ENCODE assay signal across 24 cellular contexts in the genomic region with DNA sequence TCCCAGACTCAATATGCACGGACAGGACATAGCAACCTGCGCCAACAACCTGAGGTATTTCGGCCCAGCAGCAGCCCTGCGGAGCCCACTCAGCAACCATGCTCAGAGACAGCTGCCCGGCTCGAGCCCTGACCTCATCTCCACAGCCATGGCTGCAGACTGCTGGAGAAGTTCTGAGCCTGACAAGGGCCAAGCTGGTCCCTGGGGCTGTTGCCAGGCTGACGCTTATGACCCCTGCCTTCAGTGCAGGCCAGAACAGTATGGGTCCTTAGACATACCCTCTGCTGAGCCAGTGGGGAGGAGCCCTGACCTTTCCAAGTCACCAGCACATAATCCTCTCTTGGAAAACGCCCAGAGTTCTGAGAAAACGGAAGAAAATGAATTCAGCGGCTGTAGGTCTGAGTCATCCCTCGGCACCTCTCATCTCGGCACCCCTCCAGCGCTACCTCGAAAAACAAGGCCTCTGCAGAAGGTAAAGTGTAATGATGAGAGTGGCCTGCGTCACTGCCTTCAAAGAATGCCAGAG. TPM values are rescaled to one million over a fixed set of nuclear protein-coding genes. Genes with fewer than 3 reads are reported as not detected.
DNase-seq lines count a peak whose midpoint lies in the region; ATAC-seq lines count a peak whose summit lies in the region.
"Had no signal": no experiment of that assay in that cellular context is flagged by ENCODE, and none has a peak within 500 bp of the region (broad histone marks: within the 10 kb centered on the region; RNA-seq: fewer than 3 reads in every experiment).

No MANE protein-coding gene starts in this region.

- no peak overlapping the region for H3K4me2 ChIP-seq in trophoblast cell (ENCODE audit: low read length)

- no peak overlapping the region for H2BK12ac ChIP-seq in trophoblast cell (ENCODE audit: low read length)

- H3K9me3 ChIP-seq in trophoblast cell (ENCODE audit: insufficient read depth, low read depth, low read length) = no peaks in the 10 kb centered on the region

- H3K27ac ChIP-seq in trophoblast cell (ENCODE audit: low read depth, low read length) = no peak overlapping the region

- ATAC-seq in GM21619 (IDR thresholded peaks at IDR 0.05; ENCODE audit: unreplicated experiment) (no peak), GM21360 (IDR thresholded peaks at IDR 0.05; ENCODE audit: unreplicated experiment) (no peak)
- ATAC-seq in stimulated activated naive B cell treated with anti-CD40 and anti-IgM and Interleukin-4, amounts not matched to agents 10 μg/mL and 1 μg/mL and 100 μg/mL, for 72 hours (replicated peaks) = no peak

- no peak overlapping the region for H2AFZ ChIP-seq in trophoblast cell (ENCODE audit: insufficient read depth, low read length, poor library complexity)

- no peak overlapping the region for H3K4me3 Mint-ChIP-seq in stimulated activated naive B cell treated with anti-CD40 and anti-IgM and Interleukin-4, amounts not matched to agents 10 μg/mL and 1 μg/mL and 100 μg/mL, for 72 hours
- H3K4me3 Mint-ChIP-seq: activated naive CD4-positive, alpha-beta T cell treated with anti-CD3 and anti-CD28 coated beads for 36 hours; activated T-cell treated with anti-CD3 and anti-CD28 coated beads, Interleukin-2, amount 50 U/mL, for 24 hours; CD4-positive, CD25-positive, alpha-beta regulatory T cell; endodermal cell had no signal

- H2BK120ac ChIP-seq in trophoblast cell (ENCODE audit: insufficient read depth, low read length, poor library complexity) = no peak overlapping the region

- H3K36me3 ChIP-seq in trophoblast cell (ENCODE audit: control insufficient read depth in 1 of 2, insufficient read depth in 2 of 2, low read length in 2 of 2) = peaks cover 0 to 5% of the 10 kb centered on the region in 2 experiments

- no peaks in the 10 kb centered on the region for H3K79me2 ChIP-seq in trophoblast cell (ENCODE audit: control insufficient read depth, insufficient read depth, low read length, poor library complexity)

- H3K27me3 ChIP-seq in trophoblast cell (ENCODE audit: insufficient read depth, low read length) = no peaks in the 10 kb centered on the region

- no CpG with 5 or more reads among the region's 15 CpGs for WGBS in trophoblast cell (ENCODE audit: extremely low coverage, insufficient coverage, insufficient read length)

- H3K4ac ChIP-seq in trophoblast cell (ENCODE audit: low read depth, low read length) = no peak overlapping the region

- H3K4me3 ChIP-seq in trophoblast cell (ENCODE audit: low read depth, low read length) = no peak overlapping the region

- no peak overlapping the region for H3K23ac ChIP-seq in trophoblast cell (ENCODE audit: low read length)

- H2BK5ac ChIP-seq in trophoblast cell (ENCODE audit: low read depth, low read length, poor library complexity) = no peak overlapping the region

- no peaks in the 10 kb centered on the region for H3K79me1 ChIP-seq in trophoblast cell (ENCODE audit: low read length)

- peak overlapping the region; percentile 31 for H3K9ac ChIP-seq in trophoblast cell (ENCODE audit: low read length)

- no peak overlapping the region for H4K12ac ChIP-seq in trophoblast cell (ENCODE audit: low read depth, low read length)

- H4K8ac ChIP-seq in trophoblast cell (ENCODE audit: low read depth, low read length) = no peak overlapping the region

- H3K4me1 ChIP-seq in trophoblast cell (ENCODE audit: control insufficient read depth in 1 of 2, insufficient read depth in 2 of 2, low read length in 2 of 2) = no peaks in the 10 kb centered on the region

- no peak overlapping the region for H4K91ac ChIP-seq in trophoblast cell (ENCODE audit: low read depth, low read length)

- no peaks in the 10 kb centered on the region for H3K27me3 Mint-ChIP-seq in stimulated activated naive B cell treated with anti-CD40 and anti-IgM and Interleukin-4, amounts not matched to agents 10 μg/mL and 1 μg/mL and 100 μg/mL, for 72 hours
- H3K27me3 Mint-ChIP-seq: activated T-cell treated with anti-CD3 and anti-CD28 coated beads, Interleukin-2, amount 50 U/mL, for 24 hours; CD4-positive, CD25-positive, alpha-beta regulatory T cell had no signal

- no peak overlapping the region for H3K14ac ChIP-seq in trophoblast cell (ENCODE audit: low read length)

- no peak overlapping the region for H3K18ac ChIP-seq in trophoblast cell (ENCODE audit: low read length)

- H3K4me1 Mint-ChIP-seq in stimulated activated naive B cell treated with anti-CD40 and anti-IgM and Interleukin-4, amounts not matched to agents 10 μg/mL and 1 μg/mL and 100 μg/mL, for 72 hours = no peaks in the 10 kb centered on the region
- H3K4me1 Mint-ChIP-seq: CD4-positive, CD25-positive, alpha-beta regulatory T cell had no signal

- H3K27ac Mint-ChIP-seq in stimulated activated naive B cell treated with anti-CD40 and anti-IgM and Interleukin-4, amounts not matched to agents 10 μg/mL and 1 μg/mL and 100 μg/mL, for 72 hours = no peak overlapping the region
- H3K27ac Mint-ChIP-seq: activated naive CD4-positive, alpha-beta T cell treated with anti-CD3 and anti-CD28 coated beads for 36 hours; activated T-cell treated with anti-CD3 and anti-CD28 coated beads, Interleukin-2, amount 50 U/mL, for 24 hours; endodermal cell had no signal

- H2AK5ac ChIP-seq in trophoblast cell (ENCODE audit: low read length) = no peak overlapping the region

- H3K9me3 Mint-ChIP-seq in stimulated activated naive B cell treated with anti-CD40 and anti-IgM and Interleukin-4, amounts not matched to agents 10 μg/mL and 1 μg/mL and 100 μg/mL, for 72 hours = no peaks in the 10 kb centered on the region
- H3K9me3 Mint-ChIP-seq: activated naive CD4-positive, alpha-beta T cell treated with anti-CD3 and anti-CD28 coated beads for 36 hours; activated T-cell treated with anti-CD3 and anti-CD28 coated beads, Interleukin-2, amount 50 U/mL, for 24 hours; CD4-positive, CD25-positive, alpha-beta regulatory T cell; endodermal cell had no signal

- DNase-seq in HCEC 1CT (peak; percentile 62), RKO (ENCODE audit: low spot score) (peak; percentile 57), cerebellar cortex (ENCODE audit: low spot score) (peak; percentile 34), trophoblast cell (no peak), kidney tubule cell (ENCODE audit: low spot score) (no peak)
- no peak for DNase-seq in stimulated activated naive B cell treated with anti-CD40 and anti-IgM and Interleukin-4, amounts not matched to agents 10 μg/mL and 1 μg/mL and 100 μg/mL, for 72 hours
- DNase-seq: activated CD4-positive, alpha-beta T cell treated with anti-CD3 and anti-CD28 coated beads for 1 hour; activated CD8-positive, alpha-beta memory T cell treated with anti-CD3 and anti-CD28 coated beads for 24 hours; activated naive CD4-positive, alpha-beta T cell treated with anti-CD3 and anti-CD28 coated beads for 36 hours; activated T-cell treated with anti-CD3 and anti-CD28 coated beads, Interleukin-2, amount 50 U/mL, for 24 hours; aorta; CD4-positive, CD25-positive, alpha-beta regulatory T cell; DMS 273 treated with DMSO at 0.1 percent for 48 hours; endodermal cell; GDM1; kidney glomerular epithelial cell; mammary epithelial cell; NCI-H1436; NCI-H2171 treated with DMSO at 0.1 percent for 48 hours; NCI-H526 treated with DMSO at 0.1 percent for 48 hours; stimulated activated CD4-positive, alpha-beta T cell treated with anti-CD3 and anti-CD28 coated beads, Interleukin-2, amount 100 ng/mL, for 48 hours; stimulated activated naive CD4-positive, alpha-beta T cell treated with Interleukin-2 at 50 U/mL for 16 hours had no signal

- H3K36me3 Mint-ChIP-seq in stimulated activated naive B cell treated with anti-CD40 and anti-IgM and Interleukin-4, amounts not matched to agents 10 μg/mL and 1 μg/mL and 100 μg/mL, for 72 hours = peaks cover 24 to 45% of the 10 kb centered on the region in 2 donors

RNA-seq across cellular contexts. Expression of gene TMEM41A, which starts 25.5 kb away (rescaled TPM):
- 13.7 and 14.2 TPM in 2 replicates for polyA plus RNA-seq in trophoblast cell (2013)

Comparison
In these comparisons a context has a peak if more than half of its experiments do, and no peak if none do; other contexts are left out.
1. DNase-seq: peak in HCEC 1CT (single experiment), RKO (single experiment) and cerebellar cortex (single experiment); none in trophoblast cell (0 of 2), kidney tubule cell (single experiment) and stimulated activated naive B cell treated with anti-CD40 and anti-IgM and Interleukin-4, amounts not matched to agents 10 μg/mL and 1 μg/mL and 100 μg/mL, for 72 hours (single experiment).